In the genomic region with DNA sequence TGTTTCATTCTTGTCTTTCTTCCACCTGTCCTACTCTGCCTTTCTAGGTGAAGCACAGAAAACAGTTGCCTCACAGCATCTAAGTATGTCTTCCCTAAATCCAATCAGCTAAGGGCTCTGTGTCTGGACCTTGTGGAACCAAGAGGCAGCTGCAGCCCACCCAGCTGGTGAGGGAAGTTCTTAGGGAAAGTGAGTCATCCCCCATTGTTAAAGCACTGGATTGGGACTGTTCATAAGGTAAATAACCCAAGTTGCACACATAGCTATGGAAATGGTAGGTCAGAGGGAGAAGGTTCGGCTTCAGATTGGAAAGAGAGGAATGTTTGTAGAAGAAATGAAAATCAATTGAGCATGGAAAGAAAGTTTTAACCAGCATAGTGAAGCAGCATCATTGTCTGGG, we compare ENCODE assay signal across 17 cellular contexts. TPM values are rescaled to one million over a fixed set of nuclear protein-coding genes. Genes with fewer than 3 reads are reported as not detected.
"Had no signal": no experiment of that assay in that cellular context is flagged by ENCODE, and none has a peak within 500 bp of the region (broad histone marks: within the 10 kb centered on the region; RNA-seq: fewer than 3 reads in every experiment).

No MANE protein-coding gene starts in this region.

- H3K9me3 Mint-ChIP-seq: effector memory CD8-positive, alpha-beta T cell had no signal

- H3K27me3 ChIP-seq: sigmoid colon, transverse colon had no signal

- H3K4me1 Mint-ChIP-seq: naive thymus-derived CD4-positive, alpha-beta T cell had no signal

- H3K4me1 ChIP-seq: foreskin keratinocyte, psoas muscle, sigmoid colon, stomach, transverse colon had no signal

- H3K27ac Mint-ChIP-seq: effector memory CD8-positive, alpha-beta T cell; naive thymus-derived CD4-positive, alpha-beta T cell had no signal

- ATAC-seq: effector memory CD8-positive, alpha-beta T cell; foreskin keratinocyte; left colon; naive thymus-derived CD4-positive, alpha-beta T cell; psoas muscle had no signal

- H3K4me3 ChIP-seq: psoas muscle, sigmoid colon, stomach, thoracic aorta, transverse colon had no signal

- DNase-seq: effector memory CD8-positive, alpha-beta T cell; foreskin keratinocyte; kidney; left colon; mammary epithelial cell; naive thymus-derived CD4-positive, alpha-beta T cell; psoas muscle; sigmoid colon; small intestine; stimulated activated CD4-positive, alpha-beta T cell treated with anti-CD3 and anti-CD28 coated beads, Interleukin-12 subunit alpha, Interleukin-12 subunit beta, amount 100 ng/mL, for 4 hours; stimulated activated naive CD4-positive, alpha-beta T cell; stomach; substantia nigra; transverse colon had no signal

- H3K36me3 Mint-ChIP-seq: naive thymus-derived CD4-positive, alpha-beta T cell had no signal

- H3K4me3 Mint-ChIP-seq: effector memory CD8-positive, alpha-beta T cell; naive thymus-derived CD4-positive, alpha-beta T cell had no signal

- H3K9me3 ChIP-seq: neutrophil, psoas muscle, sigmoid colon, thoracic aorta had no signal

- H3K36me3 ChIP-seq: neutrophil, sigmoid colon, stomach, thoracic aorta, transverse colon had no signal

- H3K27ac ChIP-seq: foreskin keratinocyte, neutrophil, psoas muscle, sigmoid colon, stomach, thoracic aorta, transverse colon had no signal

RNA-seq across cellular contexts. Expression of gene ARNT2, which starts 18.0 kb away (rescaled TPM):
- total RNA-seq: mononuclear cell; naive thymus-derived CD4-positive, alpha-beta T cell had no signal
- polyA plus RNA-seq: naive thymus-derived CD4-positive, alpha-beta T cell had no signal
